In the genomic region with DNA sequence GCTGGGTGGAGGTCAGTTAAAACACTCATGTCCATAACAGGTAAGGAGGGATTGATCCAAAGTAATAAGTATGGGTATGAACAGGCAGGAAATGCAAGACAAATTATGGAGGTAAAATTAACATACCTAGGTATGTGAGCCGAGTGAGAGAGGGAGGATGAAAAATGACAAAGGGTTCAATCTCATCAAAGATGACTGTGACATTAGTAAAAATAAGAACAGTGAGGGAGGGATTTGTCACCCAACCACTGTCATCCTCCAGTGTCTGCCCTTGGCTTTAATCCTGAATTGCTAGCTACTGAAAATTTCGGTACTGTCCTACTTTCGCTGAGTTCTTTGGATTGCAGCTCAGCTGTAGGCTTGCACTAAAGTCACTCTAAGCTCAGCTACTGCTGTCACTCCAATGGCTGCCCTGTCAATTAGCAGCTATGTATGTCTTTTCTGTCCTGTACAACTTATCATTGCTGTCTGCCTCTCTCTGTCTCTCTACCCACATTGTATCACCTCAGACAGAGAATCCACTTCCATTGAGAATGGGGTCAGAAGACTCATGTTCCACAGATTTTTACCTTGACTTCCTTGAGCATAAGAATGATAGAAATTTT, we compare ENCODE assay signal across 20 cellular contexts.
DNase-seq lines count a peak whose midpoint lies in the region; ATAC-seq, FAIRE-seq and TF ChIP-seq lines count a peak whose summit lies in the region.
"Had no signal": no experiment of that assay in that cellular context is flagged by ENCODE, and none has a peak within 500 bp of the region (broad histone marks: within the 10 kb centered on the region; RNA-seq: fewer than 3 reads in every experiment).

No MANE protein-coding gene starts in this region.

- BruUV-seq in K562 (replicated peaks; lab: Mats Ljungman, UMichigan): no TSS peak

- H3K27me3 Mint-ChIP-seq in activated CD4-positive, alpha-beta memory T cell treated with anti-CD3 and anti-CD28 coated beads, Interleukin-2, amount 10 ng/mL, durations not matched to agents 7 days and 5 days: peaks cover 7% of the 10 kb centered on the region
- H3K27me3 Mint-ChIP-seq: CD4-positive, alpha-beta T cell had no signal

- H4K91ac ChIP-seq in trophoblast cell (ENCODE audit: low read depth, low read length): peak overlapping the region; percentile 66

- no peak for FAIRE-seq in K562 (lab: Jason Lieb, UNC)
- FAIRE-seq: A549, D721Med, G401.6, GM12892, GM18507 had no signal

- in situ Hi-C loops in K562 (cut with MboI): no loop called here

- peak overlapping the region; percentile 96 for H2BK12ac ChIP-seq in trophoblast cell (ENCODE audit: low read length)

- 26% methylated on average over 3 of the region's 3 CpGs for WGBS in K562 (ENCODE audit: insufficient coverage, low coverage, missing lambda C conversion rate)
- no CpG with 5 or more reads among the region's 3 CpGs for WGBS in trophoblast cell (ENCODE audit: extremely low coverage, insufficient coverage, insufficient read length)

- H4K8ac ChIP-seq in trophoblast cell (ENCODE audit: low read depth, low read length): peak overlapping the region; percentile 66

- TF ChIP-seq EP300 in K562 (IDR thresholded peaks at IDR 0.05; ENCODE audit: low read length): no peak

- H2AK5ac ChIP-seq in trophoblast cell (ENCODE audit: low read length): peak overlapping the region; percentile 41

- DNase-seq in NCI-H82 (lab: John Stamatoyannopoulos, UW): peak; percentile 15
- DNase-seq in NCI-H82 treated with DMSO at 0.1 percent for 48 hours (lab: John Stamatoyannopoulos, UW; ENCODE audit: unreplicated experiment): no peak
- no peak for DNase-seq in K562 (ENCODE audit: extremely low read depth in 1 of 4, low spot score in 3 of 4)
- no peak for DNase-seq in trophoblast cell
- DNase-seq in activated CD4-positive, alpha-beta memory T cell treated with anti-CD3 and anti-CD28 coated beads, Interleukin-2, amount 10 ng/mL, durations not matched to agents 7 days and 5 days: no peak
- DNase-seq: AML-193; Caco-2; CD4-positive, alpha-beta T cell; GM23248; H7 had no signal

- H3K23ac ChIP-seq in trophoblast cell (ENCODE audit: low read length): no peak overlapping the region

- no peaks in the 10 kb centered on the region for H3K9me3 ChIP-seq in K562 (replicated peaks; ENCODE audit: control insufficient read depth, insufficient read depth, low read depth, low read length)
- no peaks in the 10 kb centered on the region for H3K9me3 ChIP-seq in trophoblast cell (ENCODE audit: insufficient read depth, low read depth, low read length)
- H3K9me3 ChIP-seq: A549, Caco-2 had no signal

- H3K4me1 ChIP-seq in K562 (replicated peaks in 1 of 2; ENCODE audit: control insufficient read depth in 2 of 2, insufficient read depth in 2 of 2, low read length in 2 of 2): peaks cover 0 to 6% of the 10 kb centered on the region in 2 experiments; a peak in 3 of 5 replicates
- H3K4me1 ChIP-seq in trophoblast cell (ENCODE audit: control insufficient read depth in 1 of 2, insufficient read depth in 2 of 2, low read length in 2 of 2): peaks cover 3 to 7% of the 10 kb centered on the region in 2 experiments
- H3K4me1 ChIP-seq: A549 had no signal

- no peaks in the 10 kb centered on the region for H3K4me1 Mint-ChIP-seq in activated CD4-positive, alpha-beta memory T cell treated with anti-CD3 and anti-CD28 coated beads, Interleukin-2, amount 10 ng/mL, durations not matched to agents 7 days and 5 days

- H3K36me3 ChIP-seq in K562 (ENCODE audit: control insufficient read depth, insufficient read depth, low read length) (no peaks in the 10 kb centered on the region), trophoblast cell (ENCODE audit: control insufficient read depth in 1 of 2, insufficient read depth in 2 of 2, low read length in 2 of 2) (no peaks in the 10 kb centered on the region)

- H3K27ac ChIP-seq in K562 (ENCODE audit: extremely low read depth, low read depth, low read length): no peak overlapping the region
- H3K27ac ChIP-seq in trophoblast cell (ENCODE audit: low read depth, low read length): no peak overlapping the region
- H3K27ac ChIP-seq: 22Rv1, A549, C4-2B, GM23248, KMS-11 had no signal

- peak overlapping the region; percentile 77 for H3K18ac ChIP-seq in trophoblast cell (ENCODE audit: low read length)

- peak overlapping the region; percentile 33 for H3K4ac ChIP-seq in trophoblast cell (ENCODE audit: low read depth, low read length)

- peak overlapping the region; percentile 53 for H3K14ac ChIP-seq in trophoblast cell (ENCODE audit: low read length)

- no peaks in the 10 kb centered on the region for H4K20me1 ChIP-seq in K562 (replicated peaks; ENCODE audit: control insufficient read depth, insufficient read depth, low read length)

- H3K4me3 Mint-ChIP-seq in activated CD4-positive, alpha-beta memory T cell treated with anti-CD3 and anti-CD28 coated beads, Interleukin-2, amount 10 ng/mL, durations not matched to agents 7 days and 5 days: no peak overlapping the region
- H3K4me3 Mint-ChIP-seq: CD4-positive, alpha-beta T cell had no signal

- CTCF ChIA-PET in K562 (lab: Yijun Ruan, JAX; ENCODE audit: low intra/inter-chr PET ratio): interaction anchor here (0.7 kb wide), 1 partner anchor 109 kb away, joined by 5 read pairs; no protein-coding TSS in a partner anchor
- CTCF ChIA-PET in activated CD4-positive, alpha-beta memory T cell treated with anti-CD3 and anti-CD28 coated beads, Interleukin-2, amount 10 ng/mL, durations not matched to agents 7 days and 5 days (lab: Charles Lee): interaction anchor here (0.6 to 1.0 kb wide), 4 partner anchors 15 to 106 kb away, joined by 3 to 4 read pairs (median 3); no protein-coding TSS in a partner anchor

- no peak for TF ChIP-seq POLR2A in K562 (conservative IDR thresholded peaks at IDR 0.05)

- no peaks in the 10 kb centered on the region for H3K79me2 ChIP-seq in K562 (ENCODE audit: control insufficient read depth, insufficient read depth, low read length)
- H3K79me2 ChIP-seq in trophoblast cell (ENCODE audit: control insufficient read depth, insufficient read depth, low read length, poor library complexity): no peaks in the 10 kb centered on the region

- no peaks in the 10 kb centered on the region for H3K36me3 Mint-ChIP-seq in activated CD4-positive, alpha-beta memory T cell treated with anti-CD3 and anti-CD28 coated beads, Interleukin-2, amount 10 ng/mL, durations not matched to agents 7 days and 5 days (ENCODE audit: low read depth)

- TF ChIP-seq RAD21 in K562 (CRISPR knock-in tag; conservative IDR thresholded peaks at IDR 0.05 in 1 of 2, IDR thresholded peaks at IDR 0.05 in 1 of 2): no peak

- TF ChIP-seq CTCF in K562 (IDR thresholded peaks at IDR 0.05 in 2 of 3, conservative IDR thresholded peaks at IDR 0.05 in 1 of 3; ENCODE audit: insufficient read depth in 2 of 3, low read depth in 1 of 3, low read length in 3 of 3): no peak

- no peaks in the 10 kb centered on the region for H3K27me3 ChIP-seq in K562 (ENCODE audit: control insufficient read depth in 2 of 2, insufficient read depth in 2 of 2, low read length in 2 of 2)
- no peaks in the 10 kb centered on the region for H3K27me3 ChIP-seq in trophoblast cell (ENCODE audit: insufficient read depth, low read length)

- ATAC-seq in K562 (peak; percentile 60), HG03097 (IDR thresholded peaks at IDR 0.05; ENCODE audit: low FRiP score, unreplicated experiment) (no peak), HG02970 (IDR thresholded peaks at IDR 0.05; ENCODE audit: low FRiP score, unreplicated experiment) (no peak)
- ATAC-seq: A549 had no signal

- peak overlapping the region; percentile 47; the same call in 1 of the 2 replicates for H2AFZ ChIP-seq in K562 (ENCODE audit: low read depth, low read length)
- peak overlapping the region; percentile 45 for H2AFZ ChIP-seq in trophoblast cell (ENCODE audit: insufficient read depth, low read length, poor library complexity)
- H2AFZ ChIP-seq: GM23248 had no signal

- POLR2A ChIA-PET in K562 (lab: Yijun Ruan, JAX): no interaction called here
- POLR2A ChIA-PET in activated CD4-positive, alpha-beta memory T cell treated with anti-CD3 and anti-CD28 coated beads, Interleukin-2, amount 10 ng/mL, durations not matched to agents 7 days and 5 days (lab: Charles Lee): no interaction called here

- H3K27ac Mint-ChIP-seq in activated CD4-positive, alpha-beta memory T cell treated with anti-CD3 and anti-CD28 coated beads, Interleukin-2, amount 10 ng/mL, durations not matched to agents 7 days and 5 days: no peak overlapping the region
- H3K27ac Mint-ChIP-seq: CD4-positive, alpha-beta T cell had no signal

- H3K9ac ChIP-seq in K562 (ENCODE audit: insufficient read depth in 1 of 2, low read depth in 2 of 2, low read length in 2 of 2) (no peak overlapping the region), trophoblast cell (ENCODE audit: low read length) (no peak overlapping the region)
- H3K9ac ChIP-seq: GM23248, KMS-11 had no signal

- H3K4me3 ChIP-seq in K562 (no peak overlapping the region), trophoblast cell (ENCODE audit: low read depth, low read length) (no peak overlapping the region)
- H3K4me3 ChIP-seq: A549, GM23248 had no signal

- H3K9me3 Mint-ChIP-seq in activated CD4-positive, alpha-beta memory T cell treated with anti-CD3 and anti-CD28 coated beads, Interleukin-2, amount 10 ng/mL, durations not matched to agents 7 days and 5 days: no peaks in the 10 kb centered on the region
- H3K9me3 Mint-ChIP-seq: CD4-positive, alpha-beta T cell had no signal

- H3K4me2 ChIP-seq in K562 (ENCODE audit: insufficient read depth, low read length) (peak overlapping the region; percentile 23; the same call in 1 of the 2 replicates), trophoblast cell (ENCODE audit: low read length) (no peak overlapping the region)
- H3K4me2 ChIP-seq: A549, KMS-11 had no signal

- H2BK120ac ChIP-seq in trophoblast cell (ENCODE audit: insufficient read depth, low read length, poor library complexity): peak overlapping the region; percentile 95

- intact Hi-C loops in K562 (cut with micrococcal nuclease): no loop called here

- H4K12ac ChIP-seq in trophoblast cell (ENCODE audit: low read depth, low read length): peak overlapping the region; percentile 75

- peaks cover 12% of the 10 kb centered on the region for H3K79me1 ChIP-seq in trophoblast cell (ENCODE audit: low read length)

- peak overlapping the region; percentile 69 for H2BK5ac ChIP-seq in trophoblast cell (ENCODE audit: low read depth, low read length, poor library complexity)

- no peaks in the 10 kb centered on the region for H3K9me1 ChIP-seq in K562 (ENCODE audit: control insufficient read depth, insufficient read depth, low read length)

TF ChIP-seq in K562, 482 proteins besides CTCF, POLR2A, EP300 and RAD21 (continues in another document):
- TF ChIP-seq STAT5A (IDR thresholded peaks at IDR 0.05; ENCODE audit: borderline replicate concordance, low read length): no peak
- peak; percentile 69 for TF ChIP-seq PKNOX1 (IDR thresholded peaks at IDR 0.05)
